Comparison of ENCODE assay signal across 1 cellular context in the genomic region with DNA sequence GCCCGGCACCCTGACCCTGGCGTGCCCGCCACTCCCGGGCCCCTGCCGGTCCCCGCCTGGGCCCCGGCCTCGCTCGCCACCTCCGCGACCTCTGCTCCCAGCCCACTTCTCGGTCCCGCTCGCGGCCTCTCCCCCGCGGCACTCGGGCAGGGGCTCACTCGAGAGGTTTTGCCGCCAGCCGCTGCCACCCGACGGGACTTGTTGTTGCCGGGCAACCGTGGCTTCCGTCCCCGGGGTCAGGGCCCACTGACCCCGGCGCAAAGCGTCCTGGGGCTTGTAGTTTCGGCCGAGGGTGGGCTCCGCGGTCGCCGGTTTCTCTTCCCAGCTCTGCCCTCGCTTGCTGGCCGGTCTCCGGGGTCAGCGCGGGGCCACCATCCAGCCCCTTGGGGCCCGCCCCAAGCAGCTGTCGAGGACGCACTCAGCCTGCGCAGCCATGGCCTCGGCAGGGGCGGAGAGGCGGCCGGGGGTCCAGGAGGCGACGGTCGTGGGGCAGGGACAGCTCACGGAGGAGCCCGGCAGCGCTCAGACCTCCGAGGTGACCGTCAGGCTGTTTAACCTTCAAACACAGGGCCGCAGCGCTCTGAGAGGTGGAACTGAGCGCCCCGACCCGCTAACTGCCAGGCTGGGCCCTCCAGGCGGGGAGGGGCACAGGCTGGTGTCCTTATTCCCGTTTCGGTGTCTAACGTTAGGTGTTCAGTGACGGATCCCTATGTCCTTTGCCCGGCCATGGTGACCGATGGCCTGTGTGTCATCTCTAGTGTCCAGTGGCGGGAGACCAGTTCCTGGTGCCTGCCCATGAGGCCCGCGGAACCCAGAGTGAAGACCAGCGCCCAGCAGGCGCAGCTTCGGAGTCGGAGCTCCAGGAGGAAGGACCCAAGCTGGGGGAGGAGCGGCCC.
TF ChIP-seq lines count a peak whose summit lies in the region.

A gene with protein sequence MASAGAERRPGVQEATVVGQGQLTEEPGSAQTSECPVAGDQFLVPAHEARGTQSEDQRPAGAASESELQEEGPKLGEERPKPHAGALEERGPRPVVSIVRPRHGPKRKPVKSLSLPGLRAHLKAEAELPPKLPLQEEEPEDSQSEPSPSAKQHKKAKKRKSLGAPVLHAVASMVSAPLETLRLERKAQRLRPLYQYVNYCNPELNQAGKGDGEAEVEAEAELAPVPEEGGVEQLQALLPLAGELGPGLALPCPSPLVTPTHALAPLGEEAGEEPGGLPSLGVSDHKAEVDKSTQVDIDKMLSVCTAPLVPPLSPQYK (plus strand): TSS at position 277 of the 896 bp plus-strand sequence. CDS start 157 bp downstream, at position 434.
Gene ENKD1 (minus strand): TSS at position 213 of the 896 bp plus-strand sequence. CDS start 308 bp downstream, outside the sequence.

TF ChIP-seq in HepG2, 621 proteins besides CTCF, POLR2A, EP300 and RAD21 (continued from another document and continues in another):
- TF ChIP-seq SKIL (CRISPR knock-in tag; IDR thresholded peaks at IDR 0.05; ENCODE audit: borderline replicate concordance) = 0 out of 2 replicates have a peak, but pooled peaks have one; percentile 8
- TF ChIP-seq HMG20B (CRISPR knock-in tag; conservative IDR thresholded peaks at IDR 0.05) = no peak
- TF ChIP-seq, protein P1, sequence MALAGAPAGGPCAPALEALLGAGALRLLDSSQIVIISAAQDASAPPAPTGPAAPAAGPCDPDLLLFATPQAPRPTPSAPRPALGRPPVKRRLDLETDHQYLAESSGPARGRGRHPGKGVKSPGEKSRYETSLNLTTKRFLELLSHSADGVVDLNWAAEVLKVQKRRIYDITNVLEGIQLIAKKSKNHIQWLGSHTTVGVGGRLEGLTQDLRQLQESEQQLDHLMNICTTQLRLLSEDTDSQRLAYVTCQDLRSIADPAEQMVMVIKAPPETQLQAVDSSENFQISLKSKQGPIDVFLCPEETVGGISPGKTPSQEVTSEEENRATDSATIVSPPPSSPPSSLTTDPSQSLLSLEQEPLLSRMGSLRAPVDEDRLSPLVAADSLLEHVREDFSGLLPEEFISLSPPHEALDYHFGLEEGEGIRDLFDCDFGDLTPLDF (CRISPR knock-in tag; IDR thresholded peaks at IDR 0.05) = peak; percentile 49
- TF ChIP-seq ZNF337 (CRISPR knock-in tag; IDR thresholded peaks at IDR 0.05; ENCODE audit: borderline replicate concordance, low read depth) = no peak
- TF ChIP-seq, protein P2, sequence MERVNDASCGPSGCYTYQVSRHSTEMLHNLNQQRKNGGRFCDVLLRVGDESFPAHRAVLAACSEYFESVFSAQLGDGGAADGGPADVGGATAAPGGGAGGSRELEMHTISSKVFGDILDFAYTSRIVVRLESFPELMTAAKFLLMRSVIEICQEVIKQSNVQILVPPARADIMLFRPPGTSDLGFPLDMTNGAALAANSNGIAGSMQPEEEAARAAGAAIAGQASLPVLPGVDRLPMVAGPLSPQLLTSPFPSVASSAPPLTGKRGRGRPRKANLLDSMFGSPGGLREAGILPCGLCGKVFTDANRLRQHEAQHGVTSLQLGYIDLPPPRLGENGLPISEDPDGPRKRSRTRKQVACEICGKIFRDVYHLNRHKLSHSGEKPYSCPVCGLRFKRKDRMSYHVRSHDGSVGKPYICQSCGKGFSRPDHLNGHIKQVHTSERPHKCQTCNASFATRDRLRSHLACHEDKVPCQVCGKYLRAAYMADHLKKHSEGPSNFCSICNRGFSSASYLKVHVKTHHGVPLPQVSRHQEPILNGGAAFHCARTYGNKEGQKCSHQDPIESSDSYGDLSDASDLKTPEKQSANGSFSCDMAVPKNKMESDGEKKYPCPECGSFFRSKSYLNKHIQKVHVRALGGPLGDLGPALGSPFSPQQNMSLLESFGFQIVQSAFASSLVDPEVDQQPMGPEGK (CRISPR knock-in tag; IDR thresholded peaks at IDR 0.05) = peak; percentile 8; the same call in 1 of the 2 replicates
- peak; percentile 16; the same call in 1 of the 2 replicates for TF ChIP-seq ATF7-NPFF (CRISPR knock-in tag; IDR thresholded peaks at IDR 0.05; ENCODE audit: low read depth)
- TF ChIP-seq ELK4 (CRISPR knock-in tag; IDR thresholded peaks at IDR 0.05; ENCODE audit: borderline replicate concordance) = no peak
- peak; percentile 18; the same call in 1 of the 2 replicates for TF ChIP-seq NFKB2 (CRISPR knock-in tag; IDR thresholded peaks at IDR 0.05; ENCODE audit: borderline replicate concordance)
- TF ChIP-seq FOXK1 (CRISPR knock-in tag; IDR thresholded peaks at IDR 0.05; ENCODE audit: borderline replicate concordance, low read depth) = 0 out of 2 replicates have a peak, but pooled peaks have one; percentile 13
- peak; percentile 96 for TF ChIP-seq GABPB1 (CRISPR knock-in tag; IDR thresholded peaks at IDR 0.05)
- TF ChIP-seq PREB (CRISPR knock-in tag; IDR thresholded peaks at IDR 0.05) = no peak
- no peak for TF ChIP-seq FOXA1 (IDR thresholded peaks at IDR 0.05)
- TF ChIP-seq FOXA1 (CRISPR knock-in tag; IDR thresholded peaks at IDR 0.05) = no peak
- TF ChIP-seq ZBTB38 (CRISPR knock-in tag; IDR thresholded peaks at IDR 0.05) = peak; percentile 63
- peak; percentile 92 for TF ChIP-seq RFX3 (CRISPR knock-in tag; IDR thresholded peaks at IDR 0.05)
- TF ChIP-seq ATRX (CRISPR knock-in tag; IDR thresholded peaks at IDR 0.05; ENCODE audit: borderline replicate concordance) = no peak
- no peak for TF ChIP-seq PRPF4 (IDR thresholded peaks at IDR 0.05; ENCODE audit: low read depth, low read length, poor library complexity, severe bottlenecking)
- TF ChIP-seq ZNF558 (CRISPR knock-in tag; IDR thresholded peaks at IDR 0.05; ENCODE audit: borderline replicate concordance) = peak; percentile 63; the same call in 1 of the 2 replicates
- peak; percentile 45 for TF ChIP-seq FOXO1 (CRISPR knock-in tag; IDR thresholded peaks at IDR 0.05)
- peak; percentile 77; the same call in 1 of the 2 replicates for TF ChIP-seq RXRA (CRISPR knock-in tag; IDR thresholded peaks at IDR 0.05)
- no peak for TF ChIP-seq GPBP1L1 (CRISPR knock-in tag; IDR thresholded peaks at IDR 0.05)
- TF ChIP-seq ZNF761 (CRISPR knock-in tag; conservative IDR thresholded peaks at IDR 0.05) = no peak
- TF ChIP-seq ZFP82 (CRISPR knock-in tag; IDR thresholded peaks at IDR 0.05; ENCODE audit: borderline replicate concordance) = 0 out of 2 replicates have a peak, but pooled peaks have one; percentile 58
- peak; percentile 69 for TF ChIP-seq TAF1 (CRISPR knock-in tag; IDR thresholded peaks at IDR 0.05)
- no peak for TF ChIP-seq IRF1 (CRISPR knock-in tag; IDR thresholded peaks at IDR 0.05; ENCODE audit: low read depth)
- peak; percentile 46 for TF ChIP-seq BCL6 (CRISPR knock-in tag; IDR thresholded peaks at IDR 0.05)
- TF ChIP-seq EED (CRISPR knock-in tag; IDR thresholded peaks at IDR 0.05) = no peak
- no peak for TF ChIP-seq TCF7L2 (IDR thresholded peaks at IDR 0.05; ENCODE audit: low read depth, low read length)
- TF ChIP-seq ZNF407 (CRISPR knock-in tag; IDR thresholded peaks at IDR 0.05; ENCODE audit: not compliant biosample characterization) = no peak
- no peak for TF ChIP-seq ZBTB14 (CRISPR knock-in tag; IDR thresholded peaks at IDR 0.05)
- no peak; the same call in 1 of the 2 replicates for TF ChIP-seq ZSCAN12 (CRISPR knock-in tag; IDR thresholded peaks at IDR 0.05)
